In the genomic region with DNA sequence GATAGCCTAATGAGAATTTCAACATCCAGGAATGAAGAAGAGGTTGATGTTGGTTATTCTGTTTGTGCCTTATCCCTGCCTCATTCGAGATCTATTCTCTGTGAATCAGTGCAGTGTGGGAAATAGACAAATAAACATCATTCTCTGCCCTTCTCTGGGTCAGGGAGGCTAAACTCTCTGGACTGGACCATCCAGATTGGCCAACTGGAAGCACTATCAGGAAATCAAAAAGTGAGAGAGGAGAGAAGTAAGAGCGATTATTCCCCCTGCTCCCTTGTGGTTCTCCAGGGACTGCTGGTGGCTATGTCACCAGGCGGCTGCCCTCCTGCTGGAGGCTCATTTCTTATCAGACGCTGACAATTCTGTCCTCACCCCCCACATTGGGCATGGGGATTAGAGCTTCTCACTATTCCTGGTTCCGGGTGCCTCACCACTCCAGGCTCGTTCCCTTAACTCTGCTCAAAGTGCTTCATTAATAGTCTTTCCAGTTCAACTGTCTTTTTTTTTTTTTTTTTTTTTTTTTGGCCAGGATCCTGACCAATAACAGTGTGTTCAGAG, we compare ENCODE assay signal across 19 cellular contexts.
"Had no signal": no experiment of that assay in that cellular context is flagged by ENCODE, and none has a peak within 500 bp of the region (broad histone marks: within the 10 kb centered on the region; RNA-seq: fewer than 3 reads in every experiment).

No MANE protein-coding gene starts in this region.

- H3K4me1 ChIP-seq: esophagus muscularis mucosa, gastroesophageal sphincter, transverse colon, vagina had no signal

- H3K4me3 ChIP-seq: cardiac muscle cell, esophagus muscularis mucosa, gastroesophageal sphincter, heart left ventricle, left lung, transverse colon, vagina had no signal

- DNase-seq: activated CD4-positive, alpha-beta T cell treated with anti-CD3 and anti-CD28 coated beads, Interleukin-2, amount 10 ng/mL, durations not matched to agents 7 days and 5 days; activated CD8-positive, alpha-beta memory T cell treated with anti-CD3 and anti-CD28 coated beads, Interleukin-2, amount 50 U/mL, for 4 hours; activated CD8-positive, alpha-beta T cell treated with anti-CD3 and anti-CD28 coated beads, Interleukin-2, amount 10 ng/mL, durations not matched to agents 7 days and 5 days; activated gamma-delta T cell; activated T-cell treated with anti-CD3 and anti-CD28 coated beads, Interleukin-2, amount 50 U/mL, for 4 hours; effector CD8-positive, alpha-beta T cell; heart left ventricle; left lung; mammary epithelial cell; occipital lobe; posterior cingulate gyrus; stimulated activated CD4-positive, alpha-beta T cell treated with anti-CD3 and anti-CD28 coated beads, Interleukin-12 subunit alpha, Interleukin-12 subunit beta, amount 100 ng/mL, for 4 hours; stimulated activated CD4-positive, alpha-beta T cell treated with anti-CD3 and anti-CD28 coated beads, Interleukin-1b, Interleukin-23, amount 100 ng/mL, for 48 hours; stimulated activated naive CD8-positive, alpha-beta T cell treated with anti-CD3 and anti-CD28 coated beads, Interleukin-15, Interleukin-2, amounts not matched to agents 100 U/mL and 50 U/mL, for 24 hours; transverse colon had no signal

- H3K27me3 ChIP-seq: cardiac muscle cell, heart left ventricle, left lung, transverse colon, vagina had no signal

- H3K36me3 ChIP-seq: cardiac muscle cell, esophagus muscularis mucosa, gastroesophageal sphincter, heart left ventricle, left lung, transverse colon, vagina had no signal

- H3K27ac ChIP-seq: cardiac muscle cell, esophagus muscularis mucosa, gastroesophageal sphincter, heart left ventricle, left lung, transverse colon, vagina had no signal
